Comparison of ENCODE assay signal across 8 cellular contexts in the genomic region with DNA sequence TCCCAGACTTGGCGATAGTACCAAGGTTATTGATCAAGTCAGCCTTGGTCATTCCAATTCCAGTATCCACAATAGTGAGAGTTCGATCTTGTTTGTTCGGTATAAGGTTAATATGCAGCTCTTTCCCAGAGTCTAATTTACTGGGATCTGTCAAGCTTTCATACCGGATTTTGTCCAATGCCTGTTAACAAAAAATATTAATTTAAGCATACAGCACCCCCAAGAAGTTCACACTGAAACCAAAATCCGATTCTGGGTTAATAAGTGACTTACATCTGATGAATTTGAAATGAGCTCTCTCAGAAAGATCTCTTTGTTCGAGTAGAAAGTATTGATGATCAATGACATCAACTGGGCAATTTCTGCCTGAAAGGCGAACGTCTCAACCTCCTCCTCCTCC. TPM values are rescaled to one million over a fixed set of nuclear protein-coding genes. Genes with fewer than 3 reads are reported as not detected.
DNase-seq lines count a peak whose midpoint lies in the region; ATAC-seq and TF ChIP-seq lines count a peak whose summit lies in the region.
"Not testable (repeated sequence)": the region's sequence is repeated elsewhere in the genome, so short reads cannot be mapped to it uniquely, and the experiment has no call there.

No MANE protein-coding gene starts in this region.

- peak overlapping the region; percentile 76 to 86 for H3K4me3 Mint-ChIP-seq in activated T-cell treated with anti-CD3 and anti-CD28 coated beads, Interleukin-2, amount 50 U/mL, for 72 hours
- H3K4me3 Mint-ChIP-seq in chondrocyte (ENCODE audit: unreplicated experiment) = peak overlapping the region; percentile 97
- peak overlapping the region; percentile 98 for H3K4me3 Mint-ChIP-seq in glutamatergic neuron (ENCODE audit: unreplicated experiment)

- H3K36me3 Mint-ChIP-seq in activated T-cell treated with anti-CD3 and anti-CD28 coated beads, Interleukin-2, amount 50 U/mL, for 72 hours (ENCODE audit: insufficient read depth in 2 of 2) = peaks cover 30 to 52% of the 10 kb centered on the region in 2 donors
- peaks cover 38% of the 10 kb centered on the region for H3K36me3 Mint-ChIP-seq in chondrocyte (ENCODE audit: low read depth)
- H3K36me3 Mint-ChIP-seq in glutamatergic neuron (ENCODE audit: unreplicated experiment) = not testable (repeated sequence)

- peak overlapping the region; percentile 77 for H3K4me2 ChIP-seq in OCI-LY3 (ENCODE audit: low read length)

- TF ChIP-seq CTCF in OCI-LY3 (IDR thresholded peaks at IDR 0.05; ENCODE audit: low read depth, low read length); chondrocyte (IDR thresholded peaks at IDR 0.05); glutamatergic neuron (IDR thresholded peaks at IDR 0.05; ENCODE audit: partially characterized antibody, unreplicated experiment); upper lobe of right lung (IDR thresholded peaks at IDR 0.05): not testable (repeated sequence)

- H3K4me3 ChIP-seq in GM08714 (ENCODE audit: low read length) (peak overlapping the region; percentile 86), OCI-LY3 (ENCODE audit: low read length) (peak overlapping the region; percentile 88), mesodermal cell (ENCODE audit: extremely low read depth, insufficient read depth, low read length, poor library complexity, severe bottlenecking) (peak overlapping the region; percentile 74), rectal smooth muscle tissue (ENCODE audit: low read length) (peak overlapping the region; percentile 78), upper lobe of right lung (peak overlapping the region; percentile 86)

- not testable (repeated sequence) for H3K27me3 ChIP-seq in OCI-LY3 (ENCODE audit: low read depth, low read length); rectal smooth muscle tissue (ENCODE audit: control insufficient read depth, insufficient read depth, low read length); upper lobe of right lung

- peak overlapping the region; percentile 91 for H3K27ac Mint-ChIP-seq in activated T-cell treated with anti-CD3 and anti-CD28 coated beads, Interleukin-2, amount 50 U/mL, for 72 hours
- H3K27ac Mint-ChIP-seq in chondrocyte (ENCODE audit: unreplicated experiment) (peak overlapping the region; percentile 98), glutamatergic neuron (ENCODE audit: unreplicated experiment) (peak overlapping the region; percentile 97)

- H3K4me1 ChIP-seq in OCI-LY3 (ENCODE audit: low read length) = peaks cover 21% of the 10 kb centered on the region
- peaks cover 28% of the 10 kb centered on the region for H3K4me1 ChIP-seq in mesodermal cell (ENCODE audit: control insufficient read depth, insufficient read depth, low read length, poor library complexity, severe bottlenecking)
- H3K4me1 ChIP-seq in rectal smooth muscle tissue (ENCODE audit: control insufficient read depth, insufficient read depth, low read length) = not testable (repeated sequence)
- peaks cover 46% of the 10 kb centered on the region for H3K4me1 ChIP-seq in upper lobe of right lung

- WGBS in mesodermal cell (ENCODE audit: insufficient coverage in 2 of 2), 2 experiments = 0 to 5% methylated on average over 2 to 3 of the region's 8 CpGs

- H3K27ac ChIP-seq in OCI-LY3 (ENCODE audit: low read length) (peak overlapping the region; percentile 79), mesodermal cell (ENCODE audit: low read depth, low read length, severe bottlenecking) (peak overlapping the region; percentile 99), rectal smooth muscle tissue (ENCODE audit: low read depth, low read length) (peak overlapping the region; percentile 99), upper lobe of right lung (peak overlapping the region; percentile 98)

- not testable (repeated sequence) for H3K9me3 ChIP-seq in OCI-LY3 (ENCODE audit: insufficient read depth, low read length); mesodermal cell (ENCODE audit: control insufficient read depth, low read length); upper lobe of right lung

- H3K79me2 ChIP-seq in OCI-LY3 (ENCODE audit: low read length) = peaks cover 53% of the 10 kb centered on the region

- H3K36me3 ChIP-seq in OCI-LY3 (replicated peaks; ENCODE audit: low read depth, low read length) (peaks cover 47% of the 10 kb centered on the region), mesodermal cell (ENCODE audit: control insufficient read depth, insufficient read depth, low read length) (peaks cover 52% of the 10 kb centered on the region), rectal smooth muscle tissue (ENCODE audit: control insufficient read depth, insufficient read depth, low read length) (peaks cover 23% of the 10 kb centered on the region), upper lobe of right lung (peaks cover 48% of the 10 kb centered on the region)

- H3K4me1 Mint-ChIP-seq in activated T-cell treated with anti-CD3 and anti-CD28 coated beads, Interleukin-2, amount 50 U/mL, for 72 hours (ENCODE audit: low read depth) = peaks cover 81% of the 10 kb centered on the region
- H3K4me1 Mint-ChIP-seq in chondrocyte (ENCODE audit: low read depth) (peaks cover 50% of the 10 kb centered on the region), glutamatergic neuron (ENCODE audit: low read depth, unreplicated experiment) (peaks cover 21% of the 10 kb centered on the region)

- peak overlapping the region; percentile 97 for H3K9ac ChIP-seq in OCI-LY3 (ENCODE audit: low read length)
- peak overlapping the region; percentile 86 for H3K9ac ChIP-seq in rectal smooth muscle tissue (ENCODE audit: low read length)

- not testable (repeated sequence) for H2AFZ ChIP-seq in OCI-LY3 (ENCODE audit: low read depth, low read length)

- DNase-seq in activated T-cell treated with anti-CD3 and anti-CD28 coated beads, Interleukin-2, amount 50 U/mL, for 72 hours; chondrocyte (ENCODE audit: low spot score); glutamatergic neuron; upper lobe of right lung: not testable (repeated sequence)

- not testable (repeated sequence) for H3K9me3 Mint-ChIP-seq in activated T-cell treated with anti-CD3 and anti-CD28 coated beads, Interleukin-2, amount 50 U/mL, for 72 hours; chondrocyte (ENCODE audit: low read depth)
- H3K9me3 Mint-ChIP-seq in glutamatergic neuron (ENCODE audit: unreplicated experiment) = peaks cover 12% of the 10 kb centered on the region

- intact Hi-C loops in upper lobe of right lung (cut with DNase I) = not testable (repeated sequence)

- not testable (repeated sequence) for H3K27me3 Mint-ChIP-seq in activated T-cell treated with anti-CD3 and anti-CD28 coated beads, Interleukin-2, amount 50 U/mL, for 72 hours (ENCODE audit: low read depth); chondrocyte (ENCODE audit: low read depth)
- peaks cover 19% of the 10 kb centered on the region for H3K27me3 Mint-ChIP-seq in glutamatergic neuron (ENCODE audit: unreplicated experiment)

- H4K20me1 ChIP-seq in OCI-LY3 (ENCODE audit: insufficient read depth, low read length) = not testable (repeated sequence)

- not testable (repeated sequence) for ATAC-seq in activated T-cell treated with anti-CD3 and anti-CD28 coated beads, Interleukin-2, amount 50 U/mL, for 72 hours (replicated peaks in 1 of 2); upper lobe of right lung

RNA-seq across cellular contexts. Expression of gene HSP90AA1, which starts 0.9 kb away (rescaled TPM):
- total RNA-seq in activated T-cell treated with anti-CD3 and anti-CD28 coated beads, Interleukin-2, amount 50 U/mL, for 72 hours = 100 to 1,000 TPM; 353 to 377 TPM
- total RNA-seq in chondrocyte (239 to 400 TPM (median 242 TPM) in 3 replicates), glutamatergic neuron (ENCODE audit: unreplicated experiment) (610 TPM), upper lobe of right lung (490 TPM)
- 746 TPM for polyA plus RNA-seq in mesodermal cell (2013, experiment 1 of 2)
- 725 TPM for polyA plus RNA-seq in mesodermal cell (2013, experiment 2 of 2)

RNA-seq across cellular contexts. Expression of gene WDR20, which starts 53.8 kb away (rescaled TPM):
- 10 to 100 TPM; 23.8 to 29.9 TPM for total RNA-seq in activated T-cell treated with anti-CD3 and anti-CD28 coated beads, Interleukin-2, amount 50 U/mL, for 72 hours
- total RNA-seq in chondrocyte = 20.8 to 28.8 TPM (median 23.0 TPM) in 3 replicates
- 38.1 TPM for total RNA-seq in glutamatergic neuron (ENCODE audit: unreplicated experiment)
- 16.5 TPM for polyA plus RNA-seq in mesodermal cell (2013, experiment 1 of 2)
- polyA plus RNA-seq in mesodermal cell (2013, experiment 2 of 2) = 16.0 TPM
- 25.2 TPM for total RNA-seq in upper lobe of right lung
